In genomic region chr1:212217633-212218032, GRCh38 we compare ENCODE assay signal across 29 cellular contexts.
"Had no signal": no experiment of that assay in that cellular context is flagged by ENCODE, and none has a peak within 500 bp of the region (broad histone marks: within the 10 kb centered on the region; RNA-seq: fewer than 3 reads in every experiment).

No MANE protein-coding gene starts in this region.

- H3K27ac Mint-ChIP-seq: activated CD4-positive, alpha-beta memory T cell treated with anti-CD3 and anti-CD28 coated beads, Interleukin-2, amount 10 ng/mL, durations not matched to agents 7 days and 5 days; activated CD4-positive, alpha-beta T cell treated with anti-CD3 and anti-CD28 coated beads, Interleukin-2, amount 10 ng/mL, durations not matched to agents 7 days and 5 days; activated naive CD4-positive, alpha-beta T cell treated with anti-CD3 and anti-CD28 coated beads, Interleukin-2, amount 10 ng/mL, durations not matched to agents 7 days and 5 days; activated naive CD8-positive, alpha-beta T cell treated with anti-CD3 and anti-CD28 coated beads, Interleukin-2, amount 10 ng/mL, durations not matched to agents 7 days and 5 days; activated T-cell treated with anti-CD3 and anti-CD28 coated beads, Interleukin-2, amount 50 U/mL, for 24 hours; brain; effector memory CD8-positive, alpha-beta T cell; T-helper 1 cell treated with Interleukin-12 subunit alpha and Interleukin-12 subunit beta and Interleukin-4 antibody, amounts not matched to agents 30 μg/mL and 1 μg/mL, for 36 hours had no signal

- H3K27ac ChIP-seq: ascending aorta, cardiac muscle cell, coronary artery, dorsolateral prefrontal cortex, gastrocnemius medialis, left ventricle myocardium inferior, ovary, prostate gland, sigmoid colon, thoracic aorta had no signal

- H3K9me3 ChIP-seq: ascending aorta, gastrocnemius medialis, left ventricle myocardium inferior, ovary, prostate gland, sigmoid colon, spleen, thoracic aorta, upper lobe of right lung had no signal

- H3K27me3 ChIP-seq: ascending aorta, cardiac muscle cell, dorsolateral prefrontal cortex, gastrocnemius medialis, ovary, sigmoid colon, spleen, upper lobe of right lung had no signal

- H3K4me1 ChIP-seq: ascending aorta, gastrocnemius medialis, prostate gland, sigmoid colon had no signal

- H3K27me3 Mint-ChIP-seq: activated T-cell treated with anti-CD3 and anti-CD28 coated beads, Interleukin-2, amount 50 U/mL, for 24 hours; brain had no signal

- H3K36me3 ChIP-seq: ascending aorta, cardiac muscle cell, gastrocnemius medialis, left ventricle myocardium inferior, ovary, prostate gland, sigmoid colon, spleen, thoracic aorta, upper lobe of right lung had no signal

- H3K4me3 Mint-ChIP-seq: activated CD4-positive, alpha-beta memory T cell treated with anti-CD3 and anti-CD28 coated beads, Interleukin-2, amount 10 ng/mL, durations not matched to agents 7 days and 5 days; activated CD4-positive, alpha-beta T cell treated with anti-CD3 and anti-CD28 coated beads, Interleukin-2, amount 10 ng/mL, durations not matched to agents 7 days and 5 days; activated naive CD4-positive, alpha-beta T cell treated with anti-CD3 and anti-CD28 coated beads, Interleukin-2, amount 10 ng/mL, durations not matched to agents 7 days and 5 days; activated naive CD8-positive, alpha-beta T cell treated with anti-CD3 and anti-CD28 coated beads, Interleukin-2, amount 10 ng/mL, durations not matched to agents 7 days and 5 days; activated T-cell treated with anti-CD3 and anti-CD28 coated beads, Interleukin-2, amount 50 U/mL, for 24 hours; brain; effector memory CD8-positive, alpha-beta T cell; naive thymus-derived CD4-positive, alpha-beta T cell; T-helper 1 cell treated with Interleukin-12 subunit alpha and Interleukin-12 subunit beta and Interleukin-4 antibody, amounts not matched to agents 30 μg/mL and 1 μg/mL, for 36 hours had no signal

- H3K36me3 Mint-ChIP-seq: activated naive CD4-positive, alpha-beta T cell treated with anti-CD3 and anti-CD28 coated beads, Interleukin-2, amount 10 ng/mL, durations not matched to agents 7 days and 5 days; brain had no signal

- ATAC-seq: effector memory CD8-positive, alpha-beta T cell; gastrocnemius medialis; naive thymus-derived CD4-positive, alpha-beta T cell; upper lobe of right lung had no signal

- H3K9me3 Mint-ChIP-seq: activated CD4-positive, alpha-beta memory T cell treated with anti-CD3 and anti-CD28 coated beads, Interleukin-2, amount 10 ng/mL, durations not matched to agents 7 days and 5 days; activated naive CD4-positive, alpha-beta T cell treated with anti-CD3 and anti-CD28 coated beads, Interleukin-2, amount 10 ng/mL, durations not matched to agents 7 days and 5 days; activated naive CD8-positive, alpha-beta T cell treated with anti-CD3 and anti-CD28 coated beads, Interleukin-2, amount 10 ng/mL, durations not matched to agents 7 days and 5 days; activated T-cell treated with anti-CD3 and anti-CD28 coated beads, Interleukin-2, amount 50 U/mL, for 24 hours; effector memory CD8-positive, alpha-beta T cell; T-helper 1 cell treated with Interleukin-12 subunit alpha and Interleukin-12 subunit beta and Interleukin-4 antibody, amounts not matched to agents 30 μg/mL and 1 μg/mL, for 36 hours had no signal

- H3K4me3 ChIP-seq: ascending aorta, cardiac muscle cell, coronary artery, dorsolateral prefrontal cortex, gastrocnemius medialis, left ventricle myocardium inferior, ovary, prostate gland, sigmoid colon, spleen, thoracic aorta, upper lobe of right lung had no signal

- DNase-seq: activated CD4-positive, alpha-beta memory T cell treated with anti-CD3 and anti-CD28 coated beads, Interleukin-2, amount 10 ng/mL, durations not matched to agents 7 days and 5 days; activated CD4-positive, alpha-beta T cell treated with anti-CD3 and anti-CD28 coated beads for 1 hour; activated CD4-positive, alpha-beta T cell treated with anti-CD3 and anti-CD28 coated beads, Interleukin-2, amount 10 ng/mL, durations not matched to agents 7 days and 5 days; activated CD8-positive, alpha-beta memory T cell treated with anti-CD3 and anti-CD28 coated beads, Interleukin-2, amount 50 U/mL, for 48 hours; activated gamma-delta T cell; activated naive CD4-positive, alpha-beta T cell treated with anti-CD3 and anti-CD28 coated beads, Interleukin-2, amount 10 ng/mL, durations not matched to agents 7 days and 5 days; activated naive CD8-positive, alpha-beta T cell treated with anti-CD3 and anti-CD28 coated beads, Interleukin-2, amount 10 ng/mL, durations not matched to agents 7 days and 5 days; activated T-cell treated with anti-CD3 and anti-CD28 coated beads, Interleukin-2, amount 50 U/mL, for 24 hours; cerebellar nuclear complex; dorsolateral prefrontal cortex; effector memory CD8-positive, alpha-beta T cell; erythroblast; gastrocnemius medialis; glutamatergic neuron; left ventricle myocardium inferior; naive thymus-derived CD4-positive, alpha-beta T cell; ovary; retina; sigmoid colon; spleen; stimulated activated naive CD4-positive, alpha-beta T cell treated with Interleukin-2 at 50 U/mL for 16 hours; upper lobe of right lung had no signal
